8 cellular contexts compared by ENCODE assay signal in the genomic region with DNA sequence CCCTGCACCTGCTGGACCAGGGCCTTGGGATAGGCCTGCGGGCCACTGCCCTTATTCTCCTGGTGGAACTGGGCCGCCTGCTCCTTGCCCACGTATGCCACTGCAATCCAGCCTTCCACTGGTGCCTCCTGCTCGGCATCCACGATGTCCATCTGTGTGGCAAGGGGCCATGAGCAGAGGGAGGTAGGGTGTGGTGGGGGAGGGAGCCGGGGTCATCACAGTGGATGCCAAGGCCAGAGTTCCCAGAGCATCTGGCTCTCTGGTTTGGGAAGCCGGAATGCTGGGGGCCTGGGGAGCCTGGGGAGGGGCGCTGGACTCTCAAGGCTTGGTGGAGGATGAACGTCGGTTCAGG. TPM values are rescaled to one million over a fixed set of nuclear protein-coding genes. Genes with fewer than 3 reads are reported as not detected.
DNase-seq lines count a peak whose midpoint lies in the region; ATAC-seq, FAIRE-seq and TF ChIP-seq lines count a peak whose summit lies in the region.

No MANE protein-coding gene starts in this region.

- H3K4me3 ChIP-seq in ACC112 (ENCODE audit: low read depth, low read length) (peak overlapping the region; percentile 82), HUES48 (ENCODE audit: low read depth, low read length) (peak overlapping the region; percentile 82), muscle layer of duodenum (ENCODE audit: low read depth in 1 of 2, low read length in 2 of 2) (peak overlapping the region; percentile 53 to 61)

- H3K27ac ChIP-seq in ACC112 (ENCODE audit: low read depth, low read length), result no peak overlapping the region
- H3K27ac ChIP-seq in HUES48 (ENCODE audit: low read depth, low read length), result no peak overlapping the region
- no peak overlapping the region for H3K27ac ChIP-seq in muscle layer of duodenum (ENCODE audit: low read length)

- ATAC-seq in GM19452 (IDR thresholded peaks at IDR 0.05; ENCODE audit: unreplicated experiment), result no peak

- H2AFZ ChIP-seq in ACC112 (ENCODE audit: low read length, unreplicated experiment), result peak overlapping the region; percentile 38

- H3K9ac ChIP-seq in HUES48 (ENCODE audit: low read depth, low read length), result no peak overlapping the region; the same call in 1 of the 2 replicates

- peaks cover 21% of the 10 kb centered on the region for H3K4me1 Mint-ChIP-seq in chondrocyte (ENCODE audit: low read depth)

- H3K27me3 ChIP-seq in ACC112 (ENCODE audit: insufficient read depth, low read length) (no peaks in the 10 kb centered on the region), HUES48 (ENCODE audit: control insufficient read depth, insufficient read depth, low read length) (no peaks in the 10 kb centered on the region), muscle layer of duodenum (ENCODE audit: low read depth, low read length) (no peaks in the 10 kb centered on the region)

- H3K4me1 ChIP-seq in ACC112 (ENCODE audit: control insufficient read depth, insufficient read depth, low read length, unreplicated experiment) (peaks cover 3% of the 10 kb centered on the region), HUES48 (ENCODE audit: control insufficient read depth, insufficient read depth, low read length) (peaks cover 7% of the 10 kb centered on the region; the same call in 1 of the 2 replicates), muscle layer of duodenum (ENCODE audit: control insufficient read depth in 1 of 2, insufficient read depth in 2 of 2, low read length in 2 of 2) (peaks cover 0 to 15% of the 10 kb centered on the region in 2 donors)

- FAIRE-seq in HTR-8/SVneo (lab: Jason Lieb, UNC), result no peak

- peak overlapping the region; percentile 85 for H3K27ac Mint-ChIP-seq in chondrocyte (ENCODE audit: unreplicated experiment)

- H3K79me2 ChIP-seq in ACC112 (ENCODE audit: control insufficient read depth, insufficient read depth, low read length, unreplicated experiment), result no peaks in the 10 kb centered on the region

- no peak for TF ChIP-seq CTCF in chondrocyte (IDR thresholded peaks at IDR 0.05)

- no peaks in the 10 kb centered on the region for H3K9me3 Mint-ChIP-seq in chondrocyte (ENCODE audit: low read depth)

- DNase-seq in chondrocyte (ENCODE audit: low spot score), result no peak
- no peak for DNase-seq in putamen (ENCODE audit: low spot score)
- DNase-seq in HTR-8/SVneo (ENCODE audit: insufficient read length, low spot score), result no peak
- no peak for DNase-seq in SKM-1 (lab: John Stamatoyannopoulos, UW; ENCODE audit: unreplicated experiment)

- H3K27me3 Mint-ChIP-seq in chondrocyte (ENCODE audit: low read depth), result no peaks in the 10 kb centered on the region

- H3K4me3 Mint-ChIP-seq in chondrocyte (ENCODE audit: unreplicated experiment), result peak overlapping the region; percentile 81

- H3K36me3 ChIP-seq in ACC112 (ENCODE audit: insufficient read depth, low read length), result no peaks in the 10 kb centered on the region
- H3K36me3 ChIP-seq in HUES48 (ENCODE audit: control insufficient read depth, insufficient read depth, low read length), result peaks cover 14% of the 10 kb centered on the region
- peaks cover 0 to 20% of the 10 kb centered on the region in 2 donors for H3K36me3 ChIP-seq in muscle layer of duodenum (ENCODE audit: control insufficient read depth in 1 of 2, insufficient read depth in 2 of 2, low read length in 2 of 2)

- H3K9me3 ChIP-seq in HUES48 (ENCODE audit: control insufficient read depth, insufficient read depth, low read length) (no peaks in the 10 kb centered on the region; the same call in 1 of the 2 replicates), muscle layer of duodenum (ENCODE audit: control insufficient read depth in 1 of 2, low read length in 2 of 2) (no peaks in the 10 kb centered on the region)

- peaks cover 4% of the 10 kb centered on the region for H3K36me3 Mint-ChIP-seq in chondrocyte (ENCODE audit: low read depth)

RNA-seq across cellular contexts. Expression of gene RNF215, which starts 0.6 kb away (rescaled TPM):
- 35.2 to 36.2 TPM (median 36.0 TPM) in 3 replicates for total RNA-seq in chondrocyte

RNA-seq across cellular contexts. Expression of gene SEC14L2, which starts 10.2 kb away (rescaled TPM):
- 15.5 to 39.5 TPM (median 15.6 TPM) in 3 replicates for total RNA-seq in chondrocyte

RNA-seq across cellular contexts. Expression of gene CCDC157, which starts 29.8 kb away (rescaled TPM):
- 2.1 to 3.1 TPM (median 2.3 TPM) in 3 replicates for total RNA-seq in chondrocyte

RNA-seq across cellular contexts. Expression of gene SF3A1, which starts 29.9 kb away (rescaled TPM):
- total RNA-seq in chondrocyte, result 110 to 127 TPM (median 115 TPM) in 3 replicates

RNA-seq across cellular contexts. Expression of gene MTFP1, which starts 39.0 kb away (rescaled TPM):
- total RNA-seq in chondrocyte, result 9.3 to 12.7 TPM (median 12.1 TPM) in 3 replicates
